Comparison of ENCODE assay signal across 18 cellular contexts in genomic region chr15:101189708-101190107, GRCh38.
DNase-seq lines count a peak whose midpoint lies in the region; ATAC-seq, FAIRE-seq and TF ChIP-seq lines count a peak whose summit lies in the region.
"Had no signal": no experiment of that assay in that cellular context is flagged by ENCODE, and none has a peak within 500 bp of the region (broad histone marks: within the 10 kb centered on the region; RNA-seq: fewer than 3 reads in every experiment).

No MANE protein-coding gene starts in this region.

- peak overlapping the region; percentile 95 for H3K9ac ChIP-seq in astrocyte (ENCODE audit: low read length)

- peaks cover 17% of the 10 kb centered on the region for H3K36me3 Mint-ChIP-seq in T-helper 1 cell treated with Interleukin-12 subunit alpha and Interleukin-12 subunit beta and Interleukin-4 antibody, amounts not matched to agents 30 μg/mL and 1 μg/mL, for 36 hours (ENCODE audit: low read depth)
- peaks cover 5% of the 10 kb centered on the region for H3K36me3 Mint-ChIP-seq in astrocyte (ENCODE audit: low read depth, unreplicated experiment)
- H3K36me3 Mint-ChIP-seq in stimulated activated naive B cell treated with anti-CD40 and anti-IgM and Interleukin-4, amounts not matched to agents 10 μg/mL and 1 μg/mL and 100 μg/mL, for 72 hours = peaks cover 24 to 42% of the 10 kb centered on the region in 2 donors
- peaks cover 0 to 11% (median 2%) of the 10 kb centered on the region in 3 donors for H3K36me3 Mint-ChIP-seq in CD8-positive, alpha-beta memory T cell

- H3K9me3 Mint-ChIP-seq in T-helper 1 cell treated with Interleukin-12 subunit alpha and Interleukin-12 subunit beta and Interleukin-4 antibody, amounts not matched to agents 30 μg/mL and 1 μg/mL, for 36 hours = no peaks in the 10 kb centered on the region
- no peaks in the 10 kb centered on the region for H3K9me3 Mint-ChIP-seq in astrocyte (ENCODE audit: unreplicated experiment)
- H3K9me3 Mint-ChIP-seq in stimulated activated naive B cell treated with anti-CD40 and anti-IgM and Interleukin-4, amounts not matched to agents 10 μg/mL and 1 μg/mL and 100 μg/mL, for 72 hours = no peaks in the 10 kb centered on the region
- no peaks in the 10 kb centered on the region for H3K9me3 Mint-ChIP-seq in CD8-positive, alpha-beta memory T cell
- H3K9me3 Mint-ChIP-seq: H9 had no signal

- H3K36me3 ChIP-seq in astrocyte (ENCODE audit: insufficient read depth, low read length) (no peaks in the 10 kb centered on the region), left lung (no peaks in the 10 kb centered on the region)
- no peaks in the 10 kb centered on the region for H3K36me3 ChIP-seq in CD8-positive, alpha-beta memory T cell (ENCODE audit: insufficient read depth, low read length)

- no peaks in the 10 kb centered on the region for H3K27me3 Mint-ChIP-seq in T-helper 1 cell treated with Interleukin-12 subunit alpha and Interleukin-12 subunit beta and Interleukin-4 antibody, amounts not matched to agents 30 μg/mL and 1 μg/mL, for 36 hours (ENCODE audit: low read depth)
- H3K27me3 Mint-ChIP-seq in astrocyte (ENCODE audit: low read depth, unreplicated experiment) = no peaks in the 10 kb centered on the region
- H3K27me3 Mint-ChIP-seq in stimulated activated naive B cell treated with anti-CD40 and anti-IgM and Interleukin-4, amounts not matched to agents 10 μg/mL and 1 μg/mL and 100 μg/mL, for 72 hours = no peaks in the 10 kb centered on the region
- H3K27me3 Mint-ChIP-seq in CD8-positive, alpha-beta memory T cell = peaks cover 0 to 2% of the 10 kb centered on the region in 2 donors

- H3K4me1 ChIP-seq in astrocyte (ENCODE audit: insufficient read depth, low read length) = peaks cover 49% of the 10 kb centered on the region
- H3K4me1 ChIP-seq in left lung = peaks cover 35 to 89% of the 10 kb centered on the region in 2 donors
- H3K4me1 ChIP-seq in CD8-positive, alpha-beta memory T cell (ENCODE audit: insufficient read depth, low read length) = peaks cover 24% of the 10 kb centered on the region

- H3K4me3 ChIP-seq in astrocyte (ENCODE audit: insufficient read depth, low read depth, low read length) (no peak overlapping the region), left lung (no peak overlapping the region)
- H3K4me3 ChIP-seq in CD8-positive, alpha-beta memory T cell (ENCODE audit: low read length) = no peak overlapping the region
- H3K4me3 ChIP-seq: PC-9 had no signal

- FAIRE-seq in astrocyte (lab: Jason Lieb, UNC) = no peak
- FAIRE-seq: GM19239, small intestine had no signal

- peaks cover 99% of the 10 kb centered on the region for H3K79me2 ChIP-seq in astrocyte (ENCODE audit: insufficient read depth, low read length)

- H3K27ac ChIP-seq in astrocyte (ENCODE audit: low read depth, low read length) (peak overlapping the region; percentile 100), left lung (peak overlapping the region; percentile 69 to 84)
- no peak overlapping the region for H3K27ac ChIP-seq in CD8-positive, alpha-beta memory T cell (ENCODE audit: low read depth, low read length)
- H3K27ac ChIP-seq: 22Rv1, PC-9 had no signal

- intact Hi-C loops in left lung (cut with DNase I) = loop anchor here in 1 of 2 donors (10.0 kb wide), 1 partner anchor 55 kb away; no protein-coding TSS in a partner anchor

- H3K27ac Mint-ChIP-seq in T-helper 1 cell treated with Interleukin-12 subunit alpha and Interleukin-12 subunit beta and Interleukin-4 antibody, amounts not matched to agents 30 μg/mL and 1 μg/mL, for 36 hours = peak overlapping the region; percentile 36
- peak overlapping the region; percentile 58 for H3K27ac Mint-ChIP-seq in astrocyte (ENCODE audit: unreplicated experiment)
- H3K27ac Mint-ChIP-seq in stimulated activated naive B cell treated with anti-CD40 and anti-IgM and Interleukin-4, amounts not matched to agents 10 μg/mL and 1 μg/mL and 100 μg/mL, for 72 hours = peak overlapping the region; percentile 9
- peak overlapping the region in 1 of 8 donors; percentile 55 for H3K27ac Mint-ChIP-seq in CD8-positive, alpha-beta memory T cell

- H3K9me3 ChIP-seq in astrocyte (ENCODE audit: insufficient read depth, low read depth, low read length) (no peaks in the 10 kb centered on the region), left lung (no peaks in the 10 kb centered on the region)
- no peaks in the 10 kb centered on the region for H3K9me3 ChIP-seq in CD8-positive, alpha-beta memory T cell (ENCODE audit: low read length)

- TF ChIP-seq CTCF in astrocyte (IDR thresholded peaks at IDR 0.05; ENCODE audit: insufficient read depth, low read depth, low read length) = no peak
- no peak for TF ChIP-seq CTCF in left lung (IDR thresholded peaks at IDR 0.05)

- H3K27me3 ChIP-seq in astrocyte (ENCODE audit: insufficient read depth, low read length) (no peaks in the 10 kb centered on the region), left lung (no peaks in the 10 kb centered on the region)
- H3K27me3 ChIP-seq in CD8-positive, alpha-beta memory T cell (ENCODE audit: insufficient read depth, low read length, poor library complexity, severe bottlenecking) = no peaks in the 10 kb centered on the region

- no peak overlapping the region for H2AFZ ChIP-seq in astrocyte (ENCODE audit: low read depth, low read length)
- H2AFZ ChIP-seq: PC-9 had no signal

- POLR2A ChIA-PET in CD8-positive, alpha-beta memory T cell (lab: Charles Lee) = no interaction called here

- H3K4me2 ChIP-seq in astrocyte (ENCODE audit: low read length) = peak overlapping the region; percentile 86
- H3K4me2 ChIP-seq: PC-9 had no signal

- peaks cover 70% of the 10 kb centered on the region for H3K4me1 Mint-ChIP-seq in T-helper 1 cell treated with Interleukin-12 subunit alpha and Interleukin-12 subunit beta and Interleukin-4 antibody, amounts not matched to agents 30 μg/mL and 1 μg/mL, for 36 hours (ENCODE audit: low read depth)
- H3K4me1 Mint-ChIP-seq in astrocyte (ENCODE audit: low read depth, unreplicated experiment) = peaks cover 62% of the 10 kb centered on the region
- H3K4me1 Mint-ChIP-seq in stimulated activated naive B cell treated with anti-CD40 and anti-IgM and Interleukin-4, amounts not matched to agents 10 μg/mL and 1 μg/mL and 100 μg/mL, for 72 hours = peaks cover 57 to 80% of the 10 kb centered on the region in 2 donors
- peaks cover 70 to 89% (median 72%) of the 10 kb centered on the region in 3 donors for H3K4me1 Mint-ChIP-seq in CD8-positive, alpha-beta memory T cell

- no peak for ATAC-seq in left lung
- no peak for ATAC-seq in stimulated activated naive B cell treated with anti-CD40 and anti-IgM and Interleukin-4, amounts not matched to agents 10 μg/mL and 1 μg/mL and 100 μg/mL, for 72 hours (replicated peaks)

- H4K20me1 ChIP-seq in astrocyte (ENCODE audit: insufficient read depth, low read length) = peaks cover 23% of the 10 kb centered on the region

- no peak for DNase-seq in T-helper 1 cell
- DNase-seq in astrocyte (ENCODE audit: low read depth) = no peak
- DNase-seq in left lung = no peak
- DNase-seq in stimulated activated naive B cell treated with anti-CD40 and anti-IgM and Interleukin-4, amounts not matched to agents 10 μg/mL and 1 μg/mL and 100 μg/mL, for 72 hours = no peak
- no peak for DNase-seq in stimulated activated CD4-positive, alpha-beta T cell treated with anti-CD3 and anti-CD28 coated beads, Interleukin-2, amount 100 ng/mL, for 48 hours
- no peak for DNase-seq in CD8-positive, alpha-beta memory T cell
- DNase-seq in H4 (ENCODE audit: low spot score) = no peak
- DNase-seq: activated gamma-delta T cell; DMS 273 treated with DMSO at 0.1 percent for 48 hours; H9; hypothalamus; NCI-H2171 treated with DMSO at 0.1 percent for 48 hours; PC-9; small intestine; stimulated activated CD8-positive, alpha-beta memory T cell treated with anti-CD3 and anti-CD28 coated beads, Interleukin-4, amount 100 ng/mL, for 48 hours had no signal

- CTCF ChIA-PET in CD8-positive, alpha-beta memory T cell (lab: Charles Lee) = no interaction called here

- H3K4me3 Mint-ChIP-seq in T-helper 1 cell treated with Interleukin-12 subunit alpha and Interleukin-12 subunit beta and Interleukin-4 antibody, amounts not matched to agents 30 μg/mL and 1 μg/mL, for 36 hours = no peak overlapping the region
- H3K4me3 Mint-ChIP-seq in astrocyte (ENCODE audit: unreplicated experiment) = no peak overlapping the region
- no peak overlapping the region for H3K4me3 Mint-ChIP-seq in stimulated activated naive B cell treated with anti-CD40 and anti-IgM and Interleukin-4, amounts not matched to agents 10 μg/mL and 1 μg/mL and 100 μg/mL, for 72 hours
- peak overlapping the region in 1 of 7 donors; percentile 17 for H3K4me3 Mint-ChIP-seq in CD8-positive, alpha-beta memory T cell
- H3K4me3 Mint-ChIP-seq: H9 had no signal
